Comparison of ENCODE assay signal across 9 cellular contexts in the genomic region with DNA sequence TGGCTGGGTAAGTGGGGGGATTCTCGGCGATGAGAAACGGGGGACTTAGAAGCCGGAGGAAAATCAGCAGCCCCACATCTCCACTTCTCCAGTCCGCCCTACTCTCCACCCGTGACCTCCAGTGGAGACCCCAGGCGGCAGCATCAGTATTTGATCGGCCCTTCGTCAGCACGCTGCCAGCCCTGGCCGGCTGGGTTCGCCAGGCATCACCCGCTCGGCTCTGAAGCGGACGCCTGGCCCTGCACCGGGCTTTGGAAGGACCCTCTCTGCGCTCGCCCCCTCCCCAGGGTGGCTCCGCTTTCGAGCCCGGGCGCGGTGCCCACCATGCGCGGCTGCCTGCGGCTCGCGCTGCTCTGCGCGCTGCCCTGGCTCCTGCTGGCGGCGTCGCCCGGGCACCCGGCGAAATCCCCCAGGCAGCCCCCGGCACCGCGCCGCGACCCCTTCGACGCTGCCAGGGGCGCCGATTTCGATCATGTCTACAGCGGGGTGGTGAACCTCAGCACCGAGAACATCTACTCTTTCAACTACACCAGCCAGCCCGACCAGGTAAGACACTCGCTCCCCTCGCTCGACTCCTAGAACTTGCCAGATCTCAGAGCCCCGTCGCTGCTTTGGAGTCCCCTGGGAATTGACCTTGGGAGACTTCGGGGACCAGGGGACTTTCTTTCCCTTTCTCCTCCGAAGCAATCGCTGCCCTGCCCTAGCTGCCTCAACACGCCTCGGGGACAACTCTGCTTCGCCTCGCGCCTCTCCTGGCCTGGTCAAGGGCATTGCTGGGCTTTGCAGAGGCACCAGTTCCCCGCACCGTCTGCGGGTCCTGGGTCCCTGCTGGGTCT. TPM values are rescaled to one million over a fixed set of nuclear protein-coding genes. Genes with fewer than 3 reads are reported as not detected.
DNase-seq lines count a peak whose midpoint lies in the region; ATAC-seq and TF ChIP-seq lines count a peak whose summit lies in the region.
"Had no signal": no experiment of that assay in that cellular context is flagged by ENCODE, and none has a peak within 500 bp of the region (broad histone marks: within the 10 kb centered on the region; RNA-seq: fewer than 3 reads in every experiment).

No MANE protein-coding gene starts in this region.

- H3K27ac ChIP-seq in BLaER1 (no peak overlapping the region), stomach (peak overlapping the region; percentile 74 to 86 (median 83))

- H3K4me3 ChIP-seq in BLaER1 (peak overlapping the region; percentile 76), mononuclear cell (ENCODE audit: low read length) (peak overlapping the region; percentile 75), stomach (peak overlapping the region; percentile 53 to 87 (median 66))

- H3K27me3 ChIP-seq in BLaER1 (peaks cover 17% of the 10 kb centered on the region), mononuclear cell (ENCODE audit: insufficient read depth, low read length) (no peaks in the 10 kb centered on the region), stomach (peaks cover 0 to 20% (median 5%) of the 10 kb centered on the region in 3 donors)

- intact Hi-C loops in stomach (cut with DNase I; ENCODE audit: low total_unique reads): no loop called here

- WGBS in stomach, 5 donors: 0 to 2% (median 1%) methylated on average over 33 to 66 of the region's 66 CpGs

- DNase-seq in activated CD4-positive, alpha-beta T cell treated with anti-CD3 and anti-CD28 coated beads for 4 hours: peak; percentile 41 to 50
- DNase-seq in ecto neural progenitor cell (ENCODE audit: low spot score): peak; percentile 61
- DNase-seq in stomach: peak; percentile 47
- DNase-seq in SIG-M5 treated with dmso at 0.1 percent for 504 hours (lab: John Stamatoyannopoulos, UW; ENCODE audit: unreplicated experiment): no peak

- H3K9me3 ChIP-seq in BLaER1: no peaks in the 10 kb centered on the region
- H3K9me3 ChIP-seq in mononuclear cell (ENCODE audit: low read depth, low read length): no peaks in the 10 kb centered on the region
- H3K9me3 ChIP-seq in stomach: no peaks in the 10 kb centered on the region

- TF ChIP-seq POLR2A in stomach (IDR thresholded peaks at IDR 0.05): no peak

- H3K4me1 ChIP-seq in BLaER1: peaks cover 29% of the 10 kb centered on the region
- H3K4me1 ChIP-seq in mononuclear cell (ENCODE audit: insufficient read depth, low read length): peaks cover 45% of the 10 kb centered on the region
- peaks cover 15 to 49% (median 32%) of the 10 kb centered on the region in 4 donors for H3K4me1 ChIP-seq in stomach

- no peak for TF ChIP-seq EP300 in stomach (IDR thresholded peaks at IDR 0.05)

- peak; percentile 42 for ATAC-seq in GM19324 (IDR thresholded peaks at IDR 0.05; ENCODE audit: low FRiP score, unreplicated experiment)
- peak; percentile 35 for ATAC-seq in HG03460 (IDR thresholded peaks at IDR 0.05; ENCODE audit: unreplicated experiment)

- no peak for TF ChIP-seq CTCF in stomach (IDR thresholded peaks at IDR 0.05)

- peak overlapping the region; percentile 99 for H3K4me2 ChIP-seq in BLaER1

- H3K9ac ChIP-seq in BLaER1: peak overlapping the region; percentile 72

- H3K36me3 ChIP-seq in BLaER1 (no peaks in the 10 kb centered on the region), stomach (no peaks in the 10 kb centered on the region)

- no peaks in the 10 kb centered on the region for H4K20me1 ChIP-seq in BLaER1

RNA-seq across cellular contexts. Expression of a gene that starts 0.6 kb away (rescaled TPM):
- total RNA-seq in mononuclear cell (38.5 TPM), stomach (100 to 1,000 TPM in 1 of 5 donors, 10 to 100 TPM in 3, 1 to 10 TPM in 1; 2.7 to 142 (median 33.4) TPM)
- polyA plus RNA-seq in stomach: 1 to 10 TPM in 2 of 3 donors, under 1 TPM in 1; 0.81 to 2.4 (median 1.8) TPM
- total RNA-seq: NCI-H460 had no signal

RNA-seq across cellular contexts. Expression of a gene that starts 18.0 kb away (rescaled TPM):
- total RNA-seq in mononuclear cell (8.5 TPM), stomach (10 to 100 TPM; 10.3 to 75.9 (median 31.9) TPM)
- 1 to 10 TPM; 1.7 to 2.9 (median 2.4) TPM for polyA plus RNA-seq in stomach
